20 cellular contexts compared by ENCODE assay signal in the genomic region with DNA sequence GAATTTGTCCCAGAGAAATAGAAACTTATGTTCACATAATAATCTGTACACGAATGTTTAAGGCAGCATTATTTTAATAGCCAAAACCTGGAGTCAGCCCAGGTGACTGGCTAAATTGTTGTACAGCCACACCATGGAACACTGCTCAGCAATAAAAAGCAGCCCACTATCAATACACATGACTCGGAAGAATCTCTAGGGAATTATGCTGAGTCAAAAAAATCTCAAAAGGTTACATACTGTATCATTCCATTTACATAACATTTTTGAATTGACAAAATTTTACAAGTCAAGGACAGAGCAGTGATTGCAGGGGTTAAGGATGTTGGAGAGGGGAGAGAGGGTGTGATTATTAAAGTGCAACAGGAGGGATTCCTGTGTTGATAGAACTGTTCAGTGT.
"Had no signal": no experiment of that assay in that cellular context is flagged by ENCODE, and none has a peak within 500 bp of the region (broad histone marks: within the 10 kb centered on the region; RNA-seq: fewer than 3 reads in every experiment).

No MANE protein-coding gene starts in this region.

- DNase-seq: Kasumi-1, MG63, NCI-H1092, NCI-H1105 treated with DMSO at 0.1 percent for 48 hours, NCI-H1417 treated with DMSO at 0.1 percent for 48 hours, NCI-H146, NCI-H1694 treated with DMSO at 0.1 percent for 48 hours, NCI-H1930, NCI-H2081, NCI-H2107, NCI-H2227 treated with DMSO at 0.1 percent for 48 hours, NCI-H524, NCI-H526 treated with DMSO at 0.1 percent for 48 hours, NCI-H774, SHP77 had no signal

- H3K9ac ChIP-seq: KMS-11 had no signal

- H3K27me3 ChIP-seq: MG63 had no signal

- H3K27ac ChIP-seq: HL-60, KMS-11, RWPE1 had no signal

- FAIRE-seq: HTR-8/SVneo had no signal

- ATAC-seq: SK-N-SH treated with all-trans-retinoic acid at 6 μM for 48 hours had no signal

- H3K36me3 ChIP-seq: MG63 had no signal

- H3K4me2 ChIP-seq: KMS-11 had no signal

- H3K4me3 ChIP-seq: MG63 had no signal

- H3K9me3 ChIP-seq: MG63 had no signal
